21 cellular contexts compared by ENCODE assay signal in genomic region chrX:42399632-42400024, GRCh38.
A peak's percentile ranks its signal among the peaks of the same experiment; 100 is the strongest.
DNase-seq lines count a peak whose midpoint lies in the region; ATAC-seq, FAIRE-seq and TF ChIP-seq lines count a peak whose summit lies in the region.
"Had no signal": no experiment of that assay in that cellular context is flagged by ENCODE, and none has a peak within 500 bp of the region (broad histone marks: within the 10 kb centered on the region; RNA-seq: fewer than 3 reads in every experiment).

No MANE protein-coding gene starts in this region.

- H3K9me3 ChIP-seq in SK-N-MC (ENCODE audit: low read depth, low read length) (no peaks in the 10 kb centered on the region), astrocyte (ENCODE audit: insufficient read depth, low read depth, low read length) (no peaks in the 10 kb centered on the region)
- H3K9me3 ChIP-seq: esophagus squamous epithelium, right atrium auricular region, thoracic aorta had no signal

- H3K79me2 ChIP-seq in astrocyte (ENCODE audit: insufficient read depth, low read length) = no peaks in the 10 kb centered on the region

- H3K36me3 ChIP-seq in SK-N-MC (ENCODE audit: insufficient read depth, low read length) (no peaks in the 10 kb centered on the region), astrocyte (ENCODE audit: insufficient read depth, low read length) (no peaks in the 10 kb centered on the region)
- H3K36me3 ChIP-seq: esophagus squamous epithelium, right atrium auricular region, thoracic aorta had no signal

- peaks cover 6% of the 10 kb centered on the region for H3K27me3 Mint-ChIP-seq in activated T-cell treated with anti-CD3 and anti-CD28 coated beads, Interleukin-2, amount 50 U/mL, for 72 hours (ENCODE audit: low read depth)
- no peaks in the 10 kb centered on the region for H3K27me3 Mint-ChIP-seq in astrocyte (ENCODE audit: low read depth, unreplicated experiment)
- no peaks in the 10 kb centered on the region for H3K27me3 Mint-ChIP-seq in stimulated activated naive CD8-positive, alpha-beta T cell treated with anti-CD3 and anti-CD28 coated beads, Interleukin-15, amount 100 ng/mL, for 72 hours
- H3K27me3 Mint-ChIP-seq: activated B cell treated with CpG ODN at 0.5 μM for 24 hours had no signal

- FAIRE-seq in astrocyte (lab: Jason Lieb, UNC) = peak; percentile 59
- FAIRE-seq: GM19239 had no signal

- peak overlapping the region; percentile 82 for H3K27ac Mint-ChIP-seq in activated T-cell treated with anti-CD3 and anti-CD28 coated beads, Interleukin-2, amount 50 U/mL, for 72 hours
- no peak overlapping the region for H3K27ac Mint-ChIP-seq in astrocyte (ENCODE audit: unreplicated experiment)
- H3K27ac Mint-ChIP-seq in stimulated activated naive CD8-positive, alpha-beta T cell treated with anti-CD3 and anti-CD28 coated beads, Interleukin-15, amount 100 ng/mL, for 72 hours = peak overlapping the region in 1 of 2 donors; percentile 77
- H3K27ac Mint-ChIP-seq: activated B cell treated with CpG ODN at 0.5 μM for 24 hours had no signal

- H3K9me3 Mint-ChIP-seq in activated T-cell treated with anti-CD3 and anti-CD28 coated beads, Interleukin-2, amount 50 U/mL, for 72 hours = peaks cover 1 to 3% of the 10 kb centered on the region in 2 donors
- no peaks in the 10 kb centered on the region for H3K9me3 Mint-ChIP-seq in astrocyte (ENCODE audit: unreplicated experiment)
- H3K9me3 Mint-ChIP-seq in stimulated activated naive CD8-positive, alpha-beta T cell treated with anti-CD3 and anti-CD28 coated beads, Interleukin-15, amount 100 ng/mL, for 72 hours = peaks cover 0 to 5% of the 10 kb centered on the region in 2 donors

- no peak for ATAC-seq in activated T-cell treated with anti-CD3 and anti-CD28 coated beads, Interleukin-2, amount 50 U/mL, for 72 hours (replicated peaks in 1 of 2)
- ATAC-seq in stimulated activated naive CD8-positive, alpha-beta T cell treated with anti-CD3 and anti-CD28 coated beads, Interleukin-15, amount 100 ng/mL, for 72 hours = no peak

- H3K36me3 Mint-ChIP-seq in activated T-cell treated with anti-CD3 and anti-CD28 coated beads, Interleukin-2, amount 50 U/mL, for 72 hours (ENCODE audit: insufficient read depth in 2 of 2) = peaks cover 2 to 3% of the 10 kb centered on the region in 2 donors
- H3K36me3 Mint-ChIP-seq in astrocyte (ENCODE audit: low read depth, unreplicated experiment) = no peaks in the 10 kb centered on the region

- TF ChIP-seq CTCF in astrocyte (IDR thresholded peaks at IDR 0.05; ENCODE audit: insufficient read depth, low read depth, low read length) = no peak

- H4K20me1 ChIP-seq in astrocyte (ENCODE audit: insufficient read depth, low read length) = no peaks in the 10 kb centered on the region

- no peak for DNase-seq in activated T-cell treated with anti-CD3 and anti-CD28 coated beads, Interleukin-2, amount 50 U/mL, for 72 hours
- DNase-seq in activated T-cell treated with anti-CD3 and anti-CD28 coated beads, Interleukin-2, amount 50 U/mL, for 48 hours = no peak
- DNase-seq in SK-N-MC (ENCODE audit: low read depth, low spot score) (peak; percentile 51), astrocyte (ENCODE audit: low read depth) (no peak), DMS79 (lab: John Stamatoyannopoulos, UW) (no peak), NCI-H446 (lab: John Stamatoyannopoulos, UW) (no peak)
- DNase-seq in stimulated activated naive CD8-positive, alpha-beta T cell treated with anti-CD3 and anti-CD28 coated beads, Interleukin-15, amount 100 ng/mL, for 72 hours = no peak
- DNase-seq in effector CD8-positive, alpha-beta T cell (lab: John Stamatoyannopoulos, UW) = no peak
- DNase-seq: activated B cell treated with CpG ODN at 0.5 μM for 24 hours; activated gamma-delta T cell treated with Interleukin-2 at 50 U/mL for 16 hours; C1 segment of cervical spinal cord; effector memory CD4-positive, alpha-beta T cell; esophagus squamous epithelium; GM23248; IMR-90; MV-4-11; NCI-H2029; NCI-H510A had no signal

- H3K9ac ChIP-seq in SK-N-MC (ENCODE audit: insufficient read length) = no peak overlapping the region
- H3K9ac ChIP-seq in astrocyte (ENCODE audit: low read length) = no peak overlapping the region
- H3K9ac ChIP-seq: GM23248 had no signal

- peak overlapping the region in 1 of 2 donors; percentile 54 for H3K4me3 Mint-ChIP-seq in activated T-cell treated with anti-CD3 and anti-CD28 coated beads, Interleukin-2, amount 50 U/mL, for 72 hours
- no peak overlapping the region for H3K4me3 Mint-ChIP-seq in astrocyte (ENCODE audit: unreplicated experiment)
- H3K4me3 Mint-ChIP-seq in stimulated activated naive CD8-positive, alpha-beta T cell treated with anti-CD3 and anti-CD28 coated beads, Interleukin-15, amount 100 ng/mL, for 72 hours = peak overlapping the region; percentile 40 to 45
- H3K4me3 Mint-ChIP-seq: activated B cell treated with CpG ODN at 0.5 μM for 24 hours had no signal

- no peaks in the 10 kb centered on the region for H3K4me1 ChIP-seq in astrocyte (ENCODE audit: insufficient read depth, low read length)
- H3K4me1 ChIP-seq: esophagus squamous epithelium, right atrium auricular region had no signal

- H3K27ac ChIP-seq in SK-N-MC = peak overlapping the region; percentile 81
- no peak overlapping the region for H3K27ac ChIP-seq in astrocyte (ENCODE audit: low read depth, low read length)
- H3K27ac ChIP-seq: esophagus squamous epithelium, GM23248, right atrium auricular region, thoracic aorta had no signal

- H2AFZ ChIP-seq in astrocyte (ENCODE audit: low read depth, low read length) = no peak overlapping the region
- H2AFZ ChIP-seq: GM23248 had no signal

- H3K4me3 ChIP-seq in SK-N-MC (peak overlapping the region; percentile 51), astrocyte (ENCODE audit: insufficient read depth, low read depth, low read length) (no peak overlapping the region)
- H3K4me3 ChIP-seq: esophagus squamous epithelium, GM23248, right atrium auricular region, thoracic aorta had no signal

- no peak overlapping the region for H3K4me2 ChIP-seq in astrocyte (ENCODE audit: low read length)

- no peaks in the 10 kb centered on the region for H3K27me3 ChIP-seq in astrocyte (ENCODE audit: insufficient read depth, low read length)
- H3K27me3 ChIP-seq: esophagus squamous epithelium, right atrium auricular region had no signal

- peaks cover 4% of the 10 kb centered on the region for H3K4me1 Mint-ChIP-seq in activated T-cell treated with anti-CD3 and anti-CD28 coated beads, Interleukin-2, amount 50 U/mL, for 72 hours (ENCODE audit: low read depth)
- H3K4me1 Mint-ChIP-seq in astrocyte (ENCODE audit: low read depth, unreplicated experiment) = peaks cover 9% of the 10 kb centered on the region
- peaks cover 18% of the 10 kb centered on the region for H3K4me1 Mint-ChIP-seq in stimulated activated naive CD8-positive, alpha-beta T cell treated with anti-CD3 and anti-CD28 coated beads, Interleukin-15, amount 100 ng/mL, for 72 hours
